8 cellular contexts compared by ENCODE assay signal in genomic region chr17:82716383-82717181, GRCh38. TPM values are rescaled to one million over a fixed set of nuclear protein-coding genes. Genes with fewer than 3 reads are reported as not detected.
DNase-seq lines count a peak whose midpoint lies in the region; ATAC-seq and TF ChIP-seq lines count a peak whose summit lies in the region.

Gene FN3KRP (plus strand): TSS chr17:82716706. CDS start chr17:82716756, 50 bp downstream.

- H3K9me2 ChIP-seq in Karpas-422 (replicated peaks; ENCODE audit: insufficient read depth, low read length), result no peaks in the 10 kb centered on the region

- H4K20me1 ChIP-seq in Karpas-422 (ENCODE audit: insufficient read depth, low read depth, low read length), result no peaks in the 10 kb centered on the region; the same call in 1 of the 2 replicates

- CTCF ChIA-PET in Calu3 (lab: Charles Lee), result interaction anchor here (0.5 to 1.6 kb wide), 10 partner anchors 14 to 226 kb away, joined by 3 to 12 read pairs (median 4); no protein-coding TSS in a partner anchor

- peak within 1 kb of the TSS; percentile 99 for H3K4me2 ChIP-seq in Karpas-422 (ENCODE audit: low read depth, low read length, poor library complexity, severe bottlenecking)

- H3K4me3 Mint-ChIP-seq in Calu3 (ENCODE audit: low read depth, unreplicated experiment), result peak within 1 kb of the TSS; percentile 58
- H3K4me3 Mint-ChIP-seq in activated T-cell treated with anti-CD3 and anti-CD28 coated beads, Interleukin-2, amount 50 U/mL, for 72 hours, result peak within 1 kb of the TSS; percentile 87 to 98

- H3K79me2 ChIP-seq in Karpas-422 (ENCODE audit: low read length), result peaks cover 22% of the 10 kb centered on the region

- WGBS in esophagus muscularis mucosa, result 0% methylated on average over 9 of the region's 86 CpGs

- peaks cover 31% of the 10 kb centered on the region for H3K36me3 Mint-ChIP-seq in Calu3 (ENCODE audit: insufficient read depth, unreplicated experiment)
- H3K36me3 Mint-ChIP-seq in activated T-cell treated with anti-CD3 and anti-CD28 coated beads, Interleukin-2, amount 50 U/mL, for 72 hours (ENCODE audit: insufficient read depth in 2 of 2), result peaks cover 2% of the 10 kb centered on the region in 2 donors

- peak within 1 kb of the TSS; percentile 66 for H3K27ac Mint-ChIP-seq in Calu3 (ENCODE audit: unreplicated experiment)
- H3K27ac Mint-ChIP-seq in activated T-cell treated with anti-CD3 and anti-CD28 coated beads, Interleukin-2, amount 50 U/mL, for 72 hours, result peak within 1 kb of the TSS; percentile 36

- no peak within 1 kb of the TSS for H3K27ac ChIP-seq in Karpas-422 (ENCODE audit: low read length)
- peak within 1 kb of the TSS; percentile 63 to 82 (median 72) for H3K27ac ChIP-seq in esophagus muscularis mucosa (replicated peaks in 1 of 4)

- no peaks in the 10 kb centered on the region for H3K9me3 Mint-ChIP-seq in Calu3 (ENCODE audit: low read depth, unreplicated experiment)
- H3K9me3 Mint-ChIP-seq in activated T-cell treated with anti-CD3 and anti-CD28 coated beads, Interleukin-2, amount 50 U/mL, for 72 hours, result no peaks in the 10 kb centered on the region

- H3K27me3 ChIP-seq in Karpas-422 (ENCODE audit: low read length) (no peaks in the 10 kb centered on the region), esophagus muscularis mucosa (no peaks in the 10 kb centered on the region)

- H3K36me3 ChIP-seq in Karpas-422 (ENCODE audit: insufficient read depth, low read length) (0 out of 2 replicates have a peak, but pooled peaks cover 7% of the 10 kb centered on the region), esophagus muscularis mucosa (peaks cover 11 to 33% (median 28%) of the 10 kb centered on the region in 4 donors)

- H3K4me1 Mint-ChIP-seq in Calu3 (ENCODE audit: low read depth, unreplicated experiment), result peaks cover 11% of the 10 kb centered on the region
- H3K4me1 Mint-ChIP-seq in activated T-cell treated with anti-CD3 and anti-CD28 coated beads, Interleukin-2, amount 50 U/mL, for 72 hours (ENCODE audit: low read depth), result peaks cover 12% of the 10 kb centered on the region

- H3K9ac ChIP-seq in Karpas-422 (ENCODE audit: low read length), result peak within 1 kb of the TSS; percentile 92

- no peak for TF ChIP-seq EP300 in esophagus muscularis mucosa (IDR thresholded peaks at IDR 0.05)

- H3K27me3 Mint-ChIP-seq in Calu3 (ENCODE audit: unreplicated experiment), result no peaks in the 10 kb centered on the region
- H3K27me3 Mint-ChIP-seq in activated T-cell treated with anti-CD3 and anti-CD28 coated beads, Interleukin-2, amount 50 U/mL, for 72 hours (ENCODE audit: low read depth), result no peaks in the 10 kb centered on the region

- intact Hi-C loops in Calu3 (cut with micrococcal nuclease; ENCODE audit: unreplicated experiment) (no loop called here), esophagus muscularis mucosa (cut with DNase I) (no loop called here)

- TF ChIP-seq POLR2A in esophagus muscularis mucosa (IDR thresholded peaks at IDR 0.05; ENCODE audit: low read depth), result no peak

- peak within 1 kb of the TSS; percentile 99 for H2AFZ ChIP-seq in Karpas-422 (ENCODE audit: low read length)

- no peak for TF ChIP-seq CTCF in Calu3 (IDR thresholded peaks at IDR 0.05; ENCODE audit: unreplicated experiment)
- TF ChIP-seq CTCF in esophagus muscularis mucosa (IDR thresholded peaks at IDR 0.05), result no peak

- H3K9me3 ChIP-seq in Karpas-422 (ENCODE audit: low read length), result no peaks in the 10 kb centered on the region
- H3K9me3 ChIP-seq in esophagus muscularis mucosa, result no peaks in the 10 kb centered on the region

- peaks cover 14% of the 10 kb centered on the region for H3K4me1 ChIP-seq in Karpas-422 (ENCODE audit: low read length)
- peaks cover 16 to 22% (median 21%) of the 10 kb centered on the region in 4 donors for H3K4me1 ChIP-seq in esophagus muscularis mucosa

- H3K4me3 ChIP-seq in Karpas-422 (ENCODE audit: low read length), result peak within 1 kb of the TSS; percentile 99
- peak within 1 kb of the TSS; percentile 89 to 93 (median 92) for H3K4me3 ChIP-seq in esophagus muscularis mucosa

- DNase-seq in Calu3 (peak; percentile 89), Karpas-422 (peak; percentile 98), RKO (ENCODE audit: low spot score) (peak; percentile 94), esophagus muscularis mucosa (ENCODE audit: extremely low spot score) (peak; percentile 99), myocyte (ENCODE audit: low read depth) (peak; percentile 96)
- DNase-seq in activated T-cell treated with anti-CD3 and anti-CD28 coated beads, Interleukin-2, amount 50 U/mL, for 72 hours, result peak; percentile 91 to 94
- DNase-seq in stimulated activated CD8-positive, alpha-beta memory T cell treated with anti-CD3 and anti-CD28 coated beads, Interleukin-7, amount 100 ng/mL, for 24 hours (ENCODE audit: low read depth), result peak; percentile 93

- BruUV-seq in Calu3 (replicated peaks; lab: Mats Ljungman, UMichigan), result no TSS peak

- peak; percentile 70 for ATAC-seq in GM21619 (IDR thresholded peaks at IDR 0.05; ENCODE audit: unreplicated experiment)
- peak; percentile 92 for ATAC-seq in activated T-cell treated with anti-CD3 and anti-CD28 coated beads, Interleukin-2, amount 50 U/mL, for 72 hours (replicated peaks in 1 of 2)

RNA-seq across cellular contexts. Expression of gene FN3KRP, which starts in this region (rescaled TPM):
- total RNA-seq in Calu3 (2022), result 44.2 and 49.9 TPM in 2 replicates
- total RNA-seq in Karpas-422 (2014; rRNA removed; shearing (Covaris generic); ENCODE audit: low replicate concordance), result 6.2 and 6.6 TPM in 2 replicates
- total RNA-seq in activated T-cell treated with anti-CD3 and anti-CD28 coated beads, Interleukin-2, amount 50 U/mL, for 72 hours, result 10 to 100 TPM; 39.6 to 47.8 TPM
- 10 to 100 TPM; 11.5 to 27.5 (median 17.3) TPM for total RNA-seq in esophagus muscularis mucosa
- total RNA-seq in myocyte, result 17.8 and 20.3 TPM in 2 replicates
- polyA plus RNA-seq in myocyte (2012), result 38.6 TPM
